Comparison of ENCODE assay signal across 12 cellular contexts in genomic region chr6:33206027-33206863, GRCh38. TPM values are rescaled to one million over a fixed set of nuclear protein-coding genes. Genes with fewer than 3 reads are reported as not detected.
DNase-seq lines count a peak whose midpoint lies in the region; ATAC-seq and TF ChIP-seq lines count a peak whose summit lies in the region.
"Had no signal": no experiment of that assay in that cellular context is flagged by ENCODE, and none has a peak within 500 bp of the region (broad histone marks: within the 10 kb centered on the region; RNA-seq: fewer than 3 reads in every experiment).

No MANE protein-coding gene starts in this region.

- H3K4me1 ChIP-seq in SK-N-SH (ENCODE audit: control insufficient read depth in 1 of 2, insufficient read depth in 2 of 2, low read depth in 1 of 2, low read length in 1 of 2): peaks cover 28 to 42% of the 10 kb centered on the region in 2 experiments
- peaks cover 38% of the 10 kb centered on the region for H3K4me1 ChIP-seq in PC-9 (replicated peaks; ENCODE audit: insufficient read depth)
- peaks cover 57% of the 10 kb centered on the region for H3K4me1 ChIP-seq in osteoblast (ENCODE audit: insufficient read depth, low read length)

- no peak for TF ChIP-seq EP300 in SK-N-SH (IDR thresholded peaks at IDR 0.05; ENCODE audit: borderline replicate concordance in 1 of 2, low read depth in 1 of 2, low read length in 1 of 2)

- no peaks in the 10 kb centered on the region for H4K20me1 ChIP-seq in SK-N-SH (ENCODE audit: insufficient read depth)
- peaks cover 6% of the 10 kb centered on the region; the same call in 1 of the 2 replicates for H4K20me1 ChIP-seq in PC-9 (ENCODE audit: insufficient read depth)
- H4K20me1 ChIP-seq in osteoblast (ENCODE audit: insufficient read depth, low read length): peaks cover 29% of the 10 kb centered on the region

- H3K27ac ChIP-seq in SK-N-SH (ENCODE audit: low read depth in 2 of 2, low read length in 1 of 2): peak overlapping the region in 1 of 2 experiments; percentile 27; a peak in 2 of 4 replicates
- H3K27ac ChIP-seq in PC-9: 0 out of 2 replicates have a peak overlapping the region, but pooled peaks have one; percentile 14
- H3K27ac ChIP-seq in osteoblast (ENCODE audit: low read depth, low read length): peak overlapping the region; percentile 91

- H3K4me1 Mint-ChIP-seq in dendritic cell treated with granulocyte-macrophage colony-stimulating factor and Interleukin-4, amounts not matched to agents 40 ng/mL and 50 ng/mL, for 4 days (ENCODE audit: low read depth): peaks cover 79% of the 10 kb centered on the region

- CTCF ChIA-PET in SK-N-SH (lab: Yijun Ruan, JAX): interaction anchor here (1.5 to 2.4 kb wide), 2 partner anchors 42 kb away, joined by 8 to 16 read pairs; no protein-coding TSS in a partner anchor
- CTCF ChIA-PET in PC-9 (lab: Charles Lee): no interaction called here

- 80% methylated on average over 3 of the region's 3 CpGs for WGBS in SK-N-SH (ENCODE audit: low lambda C conversion rate)

- no peak for ATAC-seq in SK-N-SH treated with all-trans-retinoic acid at 6 μM for 48 hours
- ATAC-seq in GM18517 (IDR thresholded peaks at IDR 0.05; ENCODE audit: unreplicated experiment): no peak

- H2AFZ ChIP-seq in SK-N-SH (ENCODE audit: low read depth) (no peak overlapping the region), PC-9 (no peak overlapping the region), osteoblast (ENCODE audit: low read length) (no peak overlapping the region)

- POLR2A ChIA-PET in SK-N-SH (lab: Yijun Ruan, JAX) (no interaction called here), PC-9 (lab: Charles Lee; ENCODE audit: unreplicated experiment) (interaction anchor here (0.5 kb wide), 1 partner anchor 44 kb away, joined by 5 read pairs; no protein-coding TSS in a partner anchor)

- H3K36me3 Mint-ChIP-seq in dendritic cell treated with granulocyte-macrophage colony-stimulating factor and Interleukin-4, amounts not matched to agents 40 ng/mL and 50 ng/mL, for 4 days (ENCODE audit: low read depth): peaks cover 73% of the 10 kb centered on the region

- H3K36me3 ChIP-seq in SK-N-SH (replicated peaks in 1 of 2; ENCODE audit: control insufficient read depth in 1 of 2, insufficient read depth in 2 of 2, low read length in 1 of 2): peaks cover 27 to 35% of the 10 kb centered on the region in 2 experiments
- H3K36me3 ChIP-seq in PC-9 (ENCODE audit: low read depth): peaks cover 29% of the 10 kb centered on the region
- H3K36me3 ChIP-seq in osteoblast (ENCODE audit: insufficient read depth, low read length): peaks cover 42% of the 10 kb centered on the region

- H3K9me3 Mint-ChIP-seq in dendritic cell treated with granulocyte-macrophage colony-stimulating factor and Interleukin-4, amounts not matched to agents 40 ng/mL and 50 ng/mL, for 4 days: no peaks in the 10 kb centered on the region

- H3K4me3 Mint-ChIP-seq in dendritic cell treated with granulocyte-macrophage colony-stimulating factor and Interleukin-4, amounts not matched to agents 40 ng/mL and 50 ng/mL, for 4 days: no peak overlapping the region

- TSS peak; percentile 9 for BruUV-seq in PC-9 (replicated peaks; lab: Mats Ljungman, UMichigan)

- H3F3A ChIP-seq in SK-N-SH (replicated peaks; ENCODE audit: insufficient read depth) (peaks cover 21% of the 10 kb centered on the region), PC-9 (ENCODE audit: insufficient read depth, low read depth) (peaks cover 39% of the 10 kb centered on the region; the same call in 1 of the 2 replicates)

- H3K27me3 Mint-ChIP-seq in dendritic cell treated with granulocyte-macrophage colony-stimulating factor and Interleukin-4, amounts not matched to agents 40 ng/mL and 50 ng/mL, for 4 days: peaks cover 5% of the 10 kb centered on the region

- TF ChIP-seq CTCF in SK-N-SH (IDR thresholded peaks at IDR 0.05) (no peak), PC-9 (conservative IDR thresholded peaks at IDR 0.05) (no peak), osteoblast (IDR thresholded peaks at IDR 0.05; ENCODE audit: extremely low read depth, low read depth, low read length) (no peak)

- intact Hi-C loops in PC-9 (cut with micrococcal nuclease; ENCODE audit: unreplicated experiment): loop anchor here (10.0 kb wide), 2 partner anchors 69 to 209 kb away; partner anchors contain the start of genes B3GALT4, CUTA, PHF1 and RPS18
- intact Hi-C loops in dendritic cell treated with granulocyte-macrophage colony-stimulating factor and Interleukin-4, amounts not matched to agents 40 ng/mL and 50 ng/mL, for 4 days (cut with micrococcal nuclease): no loop called here

- H3K27me3 ChIP-seq in SK-N-SH (ENCODE audit: insufficient read depth): no peaks in the 10 kb centered on the region
- H3K27me3 ChIP-seq in PC-9 (ENCODE audit: insufficient read depth, low read depth): no peaks in the 10 kb centered on the region
- H3K27me3 ChIP-seq in osteoblast (ENCODE audit: insufficient read depth, low read length): no peaks in the 10 kb centered on the region
- H3K27me3 ChIP-seq: tibial artery had no signal

- H3K27ac Mint-ChIP-seq in dendritic cell treated with granulocyte-macrophage colony-stimulating factor and Interleukin-4, amounts not matched to agents 40 ng/mL and 50 ng/mL, for 4 days: peak overlapping the region; percentile 16

- TF ChIP-seq RAD21 in SK-N-SH (IDR thresholded peaks at IDR 0.05; ENCODE audit: low read length): no peak

- H3K9me3 ChIP-seq in SK-N-SH (no peaks in the 10 kb centered on the region), PC-9 (ENCODE audit: insufficient read depth, low read depth) (no peaks in the 10 kb centered on the region), osteoblast (ENCODE audit: low read depth, low read length) (no peaks in the 10 kb centered on the region)
- H3K9me3 ChIP-seq: tibial artery had no signal

- H3K9ac ChIP-seq in SK-N-SH: no peak overlapping the region

- H3K4me3 ChIP-seq in SK-N-SH (ENCODE audit: low read depth in 2 of 2, low read length in 1 of 2) (no peak overlapping the region), PC-9 (no peak overlapping the region), osteoblast (ENCODE audit: insufficient read depth, low read length) (no peak overlapping the region)

- DNase-seq in SK-N-SH: peak; percentile 3
- DNase-seq in PC-9: no peak
- peak; percentile 72 for DNase-seq in osteoblast (ENCODE audit: insufficient read length, low spot score, missing footprints)
- DNase-seq in dedifferentiated amniotic fluid mesenchymal stem cell (ENCODE audit: extremely low spot score): no peak
- no peak for DNase-seq in amniotic stem cell (lab: John Stamatoyannopoulos, UW)
- DNase-seq: hippocampal formation; OCI-M1; stimulated activated CD4-positive, alpha-beta T cell treated with anti-CD3 and anti-CD28 coated beads, Interleukin-4, amount 100 ng/mL, for 1 hour had no signal

- H3K9me2 ChIP-seq in SK-N-SH (no peaks in the 10 kb centered on the region), PC-9 (ENCODE audit: insufficient read depth) (no peaks in the 10 kb centered on the region)

- H3K79me2 ChIP-seq in SK-N-SH (ENCODE audit: insufficient read depth): peaks cover 41% of the 10 kb centered on the region
- H3K79me2 ChIP-seq in PC-9 (ENCODE audit: low read depth): peaks cover 23% of the 10 kb centered on the region
- peaks cover 40% of the 10 kb centered on the region for H3K79me2 ChIP-seq in osteoblast (ENCODE audit: insufficient read depth, low read length)

- peak overlapping the region; percentile 96; the same call in 1 of the 2 replicates for H3K4me2 ChIP-seq in SK-N-SH
- H3K4me2 ChIP-seq in PC-9: peak overlapping the region; percentile 88
- H3K4me2 ChIP-seq in osteoblast (ENCODE audit: insufficient read depth, low read length): peak overlapping the region; percentile 17

TF ChIP-seq in SK-N-SH, 30 proteins besides CTCF, POLR2A, EP300 and RAD21 (continues in another document):
- no peak for TF ChIP-seq TAF1 (IDR thresholded peaks at IDR 0.05; ENCODE audit: borderline replicate concordance, low read depth, low read length)
- TF ChIP-seq RFX5 (IDR thresholded peaks at IDR 0.05; ENCODE audit: low read length): no peak
- no peak for TF ChIP-seq GABPA (IDR thresholded peaks at IDR 0.05; ENCODE audit: low read depth)
- TF ChIP-seq MEF2A (IDR thresholded peaks at IDR 0.05; ENCODE audit: borderline replicate concordance, low read depth): no peak
- no peak for TF ChIP-seq NRF1 (IDR thresholded peaks at IDR 0.05; ENCODE audit: low read depth, low read length)
- TF ChIP-seq TCF12 (IDR thresholded peaks at IDR 0.05): no peak

TF ChIP-seq in SK-N-SH treated with all-trans-retinoic acid at 6 μM for 48 hours, 23 proteins besides CTCF, POLR2A, EP300 and RAD21 (continues in another document):
- TF ChIP-seq ZFP3 (CRISPR knock-in tag; IDR thresholded peaks at IDR 0.05) (no peak), ZNF70 (CRISPR knock-in tag; IDR thresholded peaks at IDR 0.05) (no peak)

RNA-seq across cellular contexts. Expression of gene HSD17B8, which starts 1.8 kb away (rescaled TPM):
- 33.5 and 37.5 TPM in 2 replicates for polyA plus RNA-seq in SK-N-SH (2012; rRNA removed)
- 21.5 and 28.7 TPM in 2 replicates for polyA plus RNA-seq in SK-N-SH (2012; cell fraction: cytosol; rRNA removed)
- 51.3 and 79.0 TPM in 2 replicates for polyA plus RNA-seq in SK-N-SH (2012; cell fraction: nucleus; rRNA removed)
- total RNA-seq in PC-9 (2021) (16.4 and 25.4 TPM in 2 replicates), osteoblast (2.7 and 3.3 TPM in 2 replicates)

RNA-seq across cellular contexts. Expression of gene RING1, which starts 2.1 kb away (rescaled TPM):
- polyA plus RNA-seq in SK-N-SH (2012; rRNA removed): 55.1 and 61.3 TPM in 2 replicates
- 30.4 and 40.3 TPM in 2 replicates for polyA plus RNA-seq in SK-N-SH (2012; cell fraction: cytosol; rRNA removed)
- polyA plus RNA-seq in SK-N-SH (2012; cell fraction: nucleus; rRNA removed): 158 and 191 TPM in 2 replicates
- total RNA-seq in PC-9 (2021) (18.9 and 19.2 TPM in 2 replicates), osteoblast (34.0 and 34.2 TPM in 2 replicates)

RNA-seq across cellular contexts. Expression of gene SLC39A7, which starts 5.6 kb away (rescaled TPM):
- polyA plus RNA-seq in SK-N-SH (2012; rRNA removed): 129 and 138 TPM in 2 replicates
- polyA plus RNA-seq in SK-N-SH (2012; cell fraction: cytosol; rRNA removed): 125 and 141 TPM in 2 replicates
- polyA plus RNA-seq in SK-N-SH (2012; cell fraction: nucleus; rRNA removed): 115 and 121 TPM in 2 replicates
- total RNA-seq in PC-9 (2021): 96.4 and 110 TPM in 2 replicates
- 108 and 109 TPM in 2 replicates for total RNA-seq in osteoblast

RNA-seq across cellular contexts. Expression of gene RXRB, which starts 5.8 kb away (rescaled TPM):
- 45.8 and 61.0 TPM in 2 replicates for polyA plus RNA-seq in SK-N-SH (2012; rRNA removed)
- polyA plus RNA-seq in SK-N-SH (2012; cell fraction: cytosol; rRNA removed): 17.8 and 27.5 TPM in 2 replicates
- 154 and 237 TPM in 2 replicates for polyA plus RNA-seq in SK-N-SH (2012; cell fraction: nucleus; rRNA removed)
- total RNA-seq in PC-9 (2021) (49.8 and 51.5 TPM in 2 replicates), osteoblast (19.2 and 20.9 TPM in 2 replicates)

RNA-seq across cellular contexts. Expression of gene COL11A2, which starts 14.0 kb away (rescaled TPM):
- polyA plus RNA-seq in SK-N-SH (2012; rRNA removed): 0.99 and 1.1 TPM in 2 replicates
- 0.17 and 0.30 TPM in 2 replicates for polyA plus RNA-seq in SK-N-SH (2012; cell fraction: cytosol; rRNA removed)
- polyA plus RNA-seq in SK-N-SH (2012; cell fraction: nucleus; rRNA removed): 11.9 TPM in 2 replicates
- total RNA-seq in PC-9 (2021) (2.2 and 3.4 TPM in 2 replicates), osteoblast (1.8 TPM in 2 replicates)

Comparison
In these comparisons a context has a peak if more than half of its experiments do, and no peak if none do; other contexts are left out.
1. DNase-seq: peak in SK-N-SH (single experiment) and osteoblast (single experiment); none in PC-9 (0 of 2), dedifferentiated amniotic fluid mesenchymal stem cell (single experiment) and amniotic stem cell (single experiment).
2. H3K4me2 ChIP-seq: peak in every context shown above with its lines; median percentile 96 in SK-N-SH; 88 in PC-9; 17 in osteoblast.